15 cellular contexts compared by ENCODE assay signal in genomic region chr2:216055661-216056060, GRCh38. TPM values are rescaled to one million over a fixed set of nuclear protein-coding genes. Genes with fewer than 3 reads are reported as not detected.
"Had no signal": no experiment of that assay in that cellular context is flagged by ENCODE, and none has a peak within 500 bp of the region (broad histone marks: within the 10 kb centered on the region; RNA-seq: fewer than 3 reads in every experiment).

No MANE protein-coding gene starts in this region.

- H3K27me3 Mint-ChIP-seq: memory B cell had no signal

- DNase-seq: activated CD8-positive, alpha-beta memory T cell treated with anti-CD3 and anti-CD28 coated beads for 24 hours; activated effector memory CD4-positive, alpha-beta T cell treated with Interleukin-2 at 50 U/mL for 16 hours; foreskin melanocyte; heart left ventricle; islet precursor cell; left ventricle myocardium inferior; retina; T-helper 9 cell had no signal

- H3K9me3 ChIP-seq: neutrophil, tibial nerve, vagina had no signal

- H3K4me1 ChIP-seq: left ventricle myocardium inferior, vagina had no signal

- H3K27ac ChIP-seq: heart left ventricle, left ventricle myocardium inferior, neutrophil, skin epidermis, tibial nerve, vagina had no signal

- H3K4me3 Mint-ChIP-seq: memory B cell had no signal

- H3K4me3 ChIP-seq: heart left ventricle, left ventricle myocardium inferior, skin epidermis, tibial nerve, vagina had no signal

- FAIRE-seq: astrocyte, colon had no signal

- ATAC-seq: heart left ventricle had no signal

- H3K27ac Mint-ChIP-seq: memory B cell had no signal

- H3K9me3 Mint-ChIP-seq: memory B cell had no signal

RNA-seq across cellular contexts. Expression of gene TMEM169, which starts 26.1 kb away (rescaled TPM):
- total RNA-seq: vagina had no signal
